Comparison of ENCODE assay signal across 22 cellular contexts in genomic region chr2:19845323-19845920, GRCh38.
"Had no signal": no experiment of that assay in that cellular context is flagged by ENCODE, and none has a peak within 500 bp of the region (broad histone marks: within the 10 kb centered on the region; RNA-seq: fewer than 3 reads in every experiment).

No MANE protein-coding gene starts in this region.

- H3K4me1 Mint-ChIP-seq: activated CD4-positive, alpha-beta T cell treated with anti-CD3 and anti-CD28 coated beads, Interleukin-2, amount 10 ng/mL, durations not matched to agents 7 days and 5 days; activated naive CD8-positive, alpha-beta T cell treated with anti-CD3 and anti-CD28 coated beads, Interleukin-2, amount 10 ng/mL, durations not matched to agents 7 days and 5 days; T-helper 17 cell; WTC11 had no signal

- H3K36me3 ChIP-seq: adrenal gland, Peyer's patch had no signal

- H3K27ac ChIP-seq: adrenal gland, Peyer's patch had no signal

- H3K4me1 ChIP-seq: adrenal gland, Peyer's patch had no signal

- H3K36me3 Mint-ChIP-seq: activated CD4-positive, alpha-beta memory T cell treated with anti-CD3 and anti-CD28 coated beads for 36 hours; activated naive CD8-positive, alpha-beta T cell treated with anti-CD3 and anti-CD28 coated beads, Interleukin-2, amount 10 ng/mL, durations not matched to agents 7 days and 5 days; WTC11 had no signal

- H3K9me3 ChIP-seq: adrenal gland, Peyer's patch had no signal

- DNase-seq: activated CD4-positive, alpha-beta memory T cell treated with anti-CD3 and anti-CD28 coated beads for 36 hours; activated CD4-positive, alpha-beta T cell treated with anti-CD3 and anti-CD28 coated beads, Interleukin-2, amount 10 ng/mL, durations not matched to agents 7 days and 5 days; activated CD8-positive, alpha-beta memory T cell treated with anti-CD3 and anti-CD28 coated beads for 24 hours; activated naive CD4-positive, alpha-beta T cell treated with anti-CD3 and anti-CD28 coated beads, Interleukin-2, amount 50 U/mL, for 16 hours; activated naive CD8-positive, alpha-beta T cell treated with anti-CD3 and anti-CD28 coated beads, Interleukin-2, amount 10 ng/mL, durations not matched to agents 7 days and 5 days; activated T-cell treated with anti-CD3 and anti-CD28 coated beads, Interleukin-2, amount 50 U/mL, for 72 hours; adrenal gland; anterior cingulate cortex; IMR-90; KG1; NCI-H1048; NCI-H146; NCI-H187 treated with DMSO at 0.1 percent for 48 hours; NCI-H226; NCI-H526 treated with DMSO at 0.1 percent for 48 hours; NK-92 treated with Interleukin-12 subunit alpha and Interleukin-12 subunit beta, amount 100 ng/mL, for 24 hours; OCI-M1; Peyer's patch; SIG-M5; T-helper 17 cell; T-helper 9 cell had no signal

- ATAC-seq: activated T-cell treated with anti-CD3 and anti-CD28 coated beads, Interleukin-2, amount 50 U/mL, for 72 hours; T-helper 17 cell; WTC11 had no signal

- H3K27me3 Mint-ChIP-seq: activated CD4-positive, alpha-beta T cell treated with anti-CD3 and anti-CD28 coated beads, Interleukin-2, amount 10 ng/mL, durations not matched to agents 7 days and 5 days had no signal

- H3K4me3 Mint-ChIP-seq: activated CD4-positive, alpha-beta memory T cell treated with anti-CD3 and anti-CD28 coated beads for 36 hours; activated CD4-positive, alpha-beta T cell treated with anti-CD3 and anti-CD28 coated beads, Interleukin-2, amount 10 ng/mL, durations not matched to agents 7 days and 5 days; activated naive CD8-positive, alpha-beta T cell treated with anti-CD3 and anti-CD28 coated beads, Interleukin-2, amount 10 ng/mL, durations not matched to agents 7 days and 5 days; activated T-cell treated with anti-CD3 and anti-CD28 coated beads, Interleukin-2, amount 50 U/mL, for 72 hours; T-helper 17 cell; WTC11 had no signal

- H3K9me3 Mint-ChIP-seq: activated CD4-positive, alpha-beta T cell treated with anti-CD3 and anti-CD28 coated beads, Interleukin-2, amount 10 ng/mL, durations not matched to agents 7 days and 5 days; activated T-cell treated with anti-CD3 and anti-CD28 coated beads, Interleukin-2, amount 50 U/mL, for 72 hours had no signal

- H3K27ac Mint-ChIP-seq: activated CD4-positive, alpha-beta memory T cell treated with anti-CD3 and anti-CD28 coated beads for 36 hours; activated CD4-positive, alpha-beta T cell treated with anti-CD3 and anti-CD28 coated beads, Interleukin-2, amount 10 ng/mL, durations not matched to agents 7 days and 5 days; activated naive CD8-positive, alpha-beta T cell treated with anti-CD3 and anti-CD28 coated beads, Interleukin-2, amount 10 ng/mL, durations not matched to agents 7 days and 5 days; activated T-cell treated with anti-CD3 and anti-CD28 coated beads, Interleukin-2, amount 50 U/mL, for 72 hours; T-helper 17 cell; WTC11 had no signal

- H3K4me3 ChIP-seq: adrenal gland, Peyer's patch had no signal

- H3K27me3 ChIP-seq: adrenal gland, Peyer's patch had no signal
